8 cellular contexts compared by ENCODE assay signal in genomic region chr21:34885125-34885524, GRCh38.
A peak's percentile ranks its signal among the peaks of the same experiment; 100 is the strongest.
DNase-seq lines count a peak whose midpoint lies in the region; ATAC-seq, FAIRE-seq and TF ChIP-seq lines count a peak whose summit lies in the region.

No MANE protein-coding gene starts in this region.

- H3K36me3 ChIP-seq in keratinocyte (ENCODE audit: control insufficient read depth in 2 of 2, extremely low read depth in 1 of 2, insufficient read depth in 2 of 2, low read length in 2 of 2) = peaks cover 19 to 41% of the 10 kb centered on the region in 2 experiments
- H3K36me3 ChIP-seq in tibial artery = peaks cover 0 to 5% (median 0%) of the 10 kb centered on the region in 3 donors

- DNase-seq in activated naive CD4-positive, alpha-beta T cell treated with anti-CD3 and anti-CD28 coated beads for 36 hours = no peak
- no peak for DNase-seq in activated naive CD4-positive, alpha-beta T cell treated with Interleukin-2 at 50 U/mL for 16 hours
- no peak for DNase-seq in activated CD8-positive, alpha-beta T cell treated with anti-CD3 and anti-CD28 coated beads for 36 hours
- DNase-seq in keratinocyte (ENCODE audit: low read depth, low spot score) (no peak), tibial artery (no peak), retina (no peak), NCI-H526 treated with DMSO at 0.1 percent for 48 hours (lab: John Stamatoyannopoulos, UW) (no peak)

- no peaks in the 10 kb centered on the region for H3K9me3 Mint-ChIP-seq in activated naive CD4-positive, alpha-beta T cell treated with anti-CD3 and anti-CD28 coated beads for 36 hours
- H3K9me3 Mint-ChIP-seq in activated CD8-positive, alpha-beta T cell treated with anti-CD3 and anti-CD28 coated beads for 36 hours = no peaks in the 10 kb centered on the region

- H3K27me3 ChIP-seq in keratinocyte (ENCODE audit: control insufficient read depth, extremely low read depth, insufficient read depth, low read length) (no peaks in the 10 kb centered on the region), tibial artery (peaks cover 0 to 23% of the 10 kb centered on the region in 2 donors)

- H3K27ac ChIP-seq in keratinocyte (ENCODE audit: control insufficient read depth, insufficient read depth, low read length) (peak overlapping the region; percentile 97), tibial artery (peak overlapping the region; percentile 61 to 80)

- peak overlapping the region; percentile 93 for H3K4me2 ChIP-seq in keratinocyte (ENCODE audit: control insufficient read depth, extremely low read depth, insufficient read depth, low read depth, low read length)

- H3K79me2 ChIP-seq in keratinocyte (ENCODE audit: control insufficient read depth, insufficient read depth, low read length) = peaks cover 86% of the 10 kb centered on the region

- H4K20me1 ChIP-seq in keratinocyte (ENCODE audit: control insufficient read depth, extremely low read depth, insufficient read depth, low read length) = peaks cover 20% of the 10 kb centered on the region

- H3K9me1 ChIP-seq in keratinocyte (ENCODE audit: control insufficient read depth, extremely low read depth, insufficient read depth, low read length) = peaks cover 2% of the 10 kb centered on the region

- peak overlapping the region; percentile 68 for H3K27ac Mint-ChIP-seq in activated naive CD4-positive, alpha-beta T cell treated with anti-CD3 and anti-CD28 coated beads for 36 hours
- H3K27ac Mint-ChIP-seq in activated CD8-positive, alpha-beta T cell treated with anti-CD3 and anti-CD28 coated beads for 36 hours = no peak overlapping the region

- dilution Hi-C loops in keratinocyte (cut with MboI; ENCODE audit: extremely low pct_ligation_motif_present, low sequenced_read_pairs) = no loop called here

- H3K4me1 ChIP-seq in keratinocyte (ENCODE audit: control insufficient read depth, extremely low read depth, insufficient read depth, low read length) (peaks cover 26% of the 10 kb centered on the region), tibial artery (peaks cover 0 to 42% (median 21%) of the 10 kb centered on the region in 4 donors)

- intact Hi-C loops in activated naive CD4-positive, alpha-beta T cell treated with anti-CD3 and anti-CD28 coated beads for 36 hours (cut with micrococcal nuclease) = loop anchor here (1.0 to 5.0 kb wide), 3 partner anchors 140 to 732 kb away; no protein-coding TSS in a partner anchor
- intact Hi-C loops in activated CD8-positive, alpha-beta T cell treated with anti-CD3 and anti-CD28 coated beads for 36 hours (cut with micrococcal nuclease) = loop anchor here (5.0 to 10.0 kb wide), 2 partner anchors 78 to 140 kb away; no protein-coding TSS in a partner anchor
- intact Hi-C loops in tibial artery (cut with DNase I; ENCODE audit: low total_unique reads) = loop anchor here (10.0 kb wide), 2 partner anchors 960 to 1410 kb away; partner anchors contain the start of gene TMEM50B

- no peaks in the 10 kb centered on the region for H3K9me3 ChIP-seq in keratinocyte (ENCODE audit: control insufficient read depth, low read depth, low read length)
- no peaks in the 10 kb centered on the region for H3K9me3 ChIP-seq in tibial artery

- H3K36me3 Mint-ChIP-seq in activated naive CD4-positive, alpha-beta T cell treated with anti-CD3 and anti-CD28 coated beads for 36 hours (ENCODE audit: low read depth) = peaks cover 36% of the 10 kb centered on the region
- H3K36me3 Mint-ChIP-seq in activated CD8-positive, alpha-beta T cell treated with anti-CD3 and anti-CD28 coated beads for 36 hours (ENCODE audit: low read depth) = peaks cover 12% of the 10 kb centered on the region

- H3K4me3 Mint-ChIP-seq in activated naive CD4-positive, alpha-beta T cell treated with anti-CD3 and anti-CD28 coated beads for 36 hours = peak overlapping the region; percentile 91
- peak overlapping the region; percentile 93 for H3K4me3 Mint-ChIP-seq in activated CD8-positive, alpha-beta T cell treated with anti-CD3 and anti-CD28 coated beads for 36 hours

- POLR2A ChIA-PET in activated CD8-positive, alpha-beta T cell treated with anti-CD3 and anti-CD28 coated beads for 36 hours (lab: Charles Lee) = interaction anchor here (1.0 to 7.3 kb wide), 8 partner anchors 18 to 178 kb away, joined by 3 to 136 read pairs (median 5); no protein-coding TSS in a partner anchor

- no peak for TF ChIP-seq CTCF in activated CD8-positive, alpha-beta T cell treated with anti-CD3 and anti-CD28 coated beads for 36 hours (IDR thresholded peaks at IDR 0.05)
- TF ChIP-seq CTCF in keratinocyte (optimal IDR thresholded peaks at IDR 0.05 in 1 of 3, IDR thresholded peaks at IDR 0.05 in 1 of 3, conservative IDR thresholded peaks at IDR 0.05 in 1 of 3; ENCODE audit: extremely low read depth in 1 of 3, insufficient read depth in 2 of 3, low read length in 3 of 3) = no peak
- TF ChIP-seq CTCF in tibial artery (IDR thresholded peaks at IDR 0.05) = no peak

- H3K27me3 Mint-ChIP-seq in activated naive CD4-positive, alpha-beta T cell treated with anti-CD3 and anti-CD28 coated beads for 36 hours (ENCODE audit: low read depth) = no peaks in the 10 kb centered on the region
- peaks cover 1% of the 10 kb centered on the region for H3K27me3 Mint-ChIP-seq in activated CD8-positive, alpha-beta T cell treated with anti-CD3 and anti-CD28 coated beads for 36 hours

- no peak overlapping the region for H2AFZ ChIP-seq in keratinocyte (ENCODE audit: control insufficient read depth, low read length)

- no peak for FAIRE-seq in keratinocyte (lab: Jason Lieb, UNC)

- CTCF ChIA-PET in activated naive CD4-positive, alpha-beta T cell treated with anti-CD3 and anti-CD28 coated beads for 36 hours (lab: Charles Lee) = interaction anchor here (0.6 to 4.3 kb wide), 5 partner anchors 49 to 165 kb away, joined by 4 to 39 read pairs (median 5); partner anchors contain the start of gene RUNX1
- CTCF ChIA-PET in activated CD8-positive, alpha-beta T cell treated with anti-CD3 and anti-CD28 coated beads for 36 hours (lab: Charles Lee) = interaction anchor here (0.9 to 7.4 kb wide), 8 partner anchors 98 to 516 kb away, joined by 3 to 89 read pairs (median 8); partner anchors contain the start of gene RUNX1

- ATAC-seq in activated CD8-positive, alpha-beta T cell treated with anti-CD3 and anti-CD28 coated beads for 36 hours = no peak
- ATAC-seq in HG02678 (IDR thresholded peaks at IDR 0.05; ENCODE audit: unreplicated experiment) = no peak

- peaks cover 42% of the 10 kb centered on the region for H3K4me1 Mint-ChIP-seq in activated naive CD4-positive, alpha-beta T cell treated with anti-CD3 and anti-CD28 coated beads for 36 hours (ENCODE audit: low read depth)
- peaks cover 48% of the 10 kb centered on the region for H3K4me1 Mint-ChIP-seq in activated CD8-positive, alpha-beta T cell treated with anti-CD3 and anti-CD28 coated beads for 36 hours (ENCODE audit: low read depth)

- H3K4me3 ChIP-seq in keratinocyte (ENCODE audit: control insufficient read depth in 2 of 3, extremely low read depth in 1 of 3, insufficient read depth in 2 of 3, low read depth in 1 of 3, low read length in 3 of 3) = peak overlapping the region; percentile 85 to 96 (median 94)
- peak overlapping the region; percentile 66 to 67 for H3K4me3 ChIP-seq in tibial artery

- H3K9ac ChIP-seq in keratinocyte (ENCODE audit: control insufficient read depth, extremely low read depth, insufficient read depth, low read length) = peak overlapping the region; percentile 92
